ENCODE assay signal across 8 cellular contexts in the genomic region with DNA sequence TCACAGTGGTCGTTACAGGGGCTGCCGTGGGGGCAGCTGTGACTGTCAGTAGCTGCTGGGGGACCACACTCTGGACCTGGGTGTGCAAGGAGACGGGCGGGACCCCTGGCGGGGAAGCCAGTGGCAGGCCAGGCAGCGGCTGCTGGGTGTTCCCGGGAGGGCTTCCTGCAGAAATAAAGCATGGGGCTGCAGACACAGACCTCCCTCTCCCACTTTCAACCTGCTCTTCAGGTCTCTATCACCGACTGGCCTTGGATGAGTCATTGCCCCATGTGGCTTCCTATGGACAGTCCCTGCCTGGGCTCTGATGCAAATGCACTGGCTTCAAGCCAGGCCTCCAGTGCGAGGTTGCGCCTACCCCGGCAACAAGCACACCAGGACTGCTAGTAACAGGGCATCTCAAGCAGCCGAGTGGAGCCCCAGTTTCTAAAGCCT. TPM values are rescaled to one million over a fixed set of nuclear protein-coding genes. Genes with fewer than 3 reads are reported as not detected.
DNase-seq lines count a peak whose midpoint lies in the region; ATAC-seq and TF ChIP-seq lines count a peak whose summit lies in the region.

No MANE protein-coding gene starts in this region.

- CTCF ChIA-PET in Calu3 (lab: Charles Lee) = interaction anchor here (0.6 kb wide), 1 partner anchor 172 kb away, joined by 4 read pairs; no protein-coding TSS in a partner anchor

- no peaks in the 10 kb centered on the region for H3K9me3 ChIP-seq in gastrocnemius medialis

- peaks cover 67% of the 10 kb centered on the region for H3K36me3 Mint-ChIP-seq in Calu3 (ENCODE audit: insufficient read depth, unreplicated experiment)

- H3K9me3 Mint-ChIP-seq in Calu3 (ENCODE audit: low read depth, unreplicated experiment) = no peaks in the 10 kb centered on the region

- in situ Hi-C loops in gastrocnemius medialis (cut with MboI; ENCODE audit: low sequenced_read_pairs in 4 of 4) = no loop called here

- H3K4me3 Mint-ChIP-seq in Calu3 (ENCODE audit: low read depth, unreplicated experiment) = peak overlapping the region; percentile 43

- H3K27me3 Mint-ChIP-seq in Calu3 (ENCODE audit: unreplicated experiment) = no peaks in the 10 kb centered on the region

- peaks cover 74 to 83% of the 10 kb centered on the region in 2 donors for H3K4me1 ChIP-seq in gastrocnemius medialis

- H3K36me3 ChIP-seq in gastrocnemius medialis = peaks cover 0 to 24% of the 10 kb centered on the region in 2 donors

- no peak for TF ChIP-seq POLR2A in gastrocnemius medialis (IDR thresholded peaks at IDR 0.05)

- ATAC-seq in GM21723 (IDR thresholded peaks at IDR 0.05; ENCODE audit: unreplicated experiment) (peak; percentile 51), gastrocnemius medialis (peak in 1 of 2 donors; percentile 16)

- H3K4me1 Mint-ChIP-seq in Calu3 (ENCODE audit: low read depth, unreplicated experiment) = peaks cover 33% of the 10 kb centered on the region

- peak overlapping the region; percentile 88 to 96 (median 94) for H3K27ac ChIP-seq in gastrocnemius medialis

- peak overlapping the region; percentile 80 for H3K27ac Mint-ChIP-seq in Calu3 (ENCODE audit: unreplicated experiment)

- no peak overlapping the region for H3K4me3 ChIP-seq in gastrocnemius medialis

- TF ChIP-seq CTCF in Calu3 (IDR thresholded peaks at IDR 0.05; ENCODE audit: unreplicated experiment) (no peak), gastrocnemius medialis (IDR thresholded peaks at IDR 0.05 in 4 of 5, conservative IDR thresholded peaks at IDR 0.05 in 1 of 5) (no peak)

- intact Hi-C loops in Calu3 (cut with micrococcal nuclease; ENCODE audit: unreplicated experiment) (loop anchor here (10.0 kb wide), 1 partner anchor 45 kb away; no protein-coding TSS in a partner anchor), gastrocnemius medialis (cut with DNase I; ENCODE audit: low total_unique reads) (no loop called here)

- DNase-seq in Calu3 (peak; percentile 81), NCI-H226 (peak; percentile 85), activated T-cell treated with anti-CD3 and anti-CD28 coated beads for 48 hours (ENCODE audit: low read depth) (peak; percentile 75), fibroblast of gingiva (ENCODE audit: low read depth) (peak; percentile 88), gastrocnemius medialis (peak; percentile 73 to 88), NCI-H2029 (lab: John Stamatoyannopoulos, UW) (no peak), DMS153 treated with DMSO at 0.1 percent for 48 hours (lab: John Stamatoyannopoulos, UW; ENCODE audit: unreplicated experiment) (no peak)

- BruUV-seq in Calu3 (replicated peaks; lab: Mats Ljungman, UMichigan) = TSS peak; percentile 7

- H3K27me3 ChIP-seq in gastrocnemius medialis = no peaks in the 10 kb centered on the region

RNA-seq across cellular contexts. Expression of gene SREBF1, which starts 17.2 kb away (rescaled TPM):
- 104 and 110 TPM in 2 replicates for total RNA-seq in Calu3 (2022)
- total RNA-seq in gastrocnemius medialis = 10 to 100 TPM; 11.1 to 64.5 (median 32.3) TPM

Comparison
In these comparisons a context has a peak if more than half of its experiments do, and no peak if none do; other contexts are left out.
1. DNase-seq: peak in Calu3 (single experiment), NCI-H226 (single experiment), activated T-cell treated with anti-CD3 and anti-CD28 coated beads for 48 hours (single experiment), fibroblast of gingiva (single experiment) and gastrocnemius medialis (2 of 2); none in NCI-H2029 (single experiment) and DMS153 treated with DMSO at 0.1 percent for 48 hours (single experiment).